Comparison of ENCODE assay signal across 8 cellular contexts in the genomic region with DNA sequence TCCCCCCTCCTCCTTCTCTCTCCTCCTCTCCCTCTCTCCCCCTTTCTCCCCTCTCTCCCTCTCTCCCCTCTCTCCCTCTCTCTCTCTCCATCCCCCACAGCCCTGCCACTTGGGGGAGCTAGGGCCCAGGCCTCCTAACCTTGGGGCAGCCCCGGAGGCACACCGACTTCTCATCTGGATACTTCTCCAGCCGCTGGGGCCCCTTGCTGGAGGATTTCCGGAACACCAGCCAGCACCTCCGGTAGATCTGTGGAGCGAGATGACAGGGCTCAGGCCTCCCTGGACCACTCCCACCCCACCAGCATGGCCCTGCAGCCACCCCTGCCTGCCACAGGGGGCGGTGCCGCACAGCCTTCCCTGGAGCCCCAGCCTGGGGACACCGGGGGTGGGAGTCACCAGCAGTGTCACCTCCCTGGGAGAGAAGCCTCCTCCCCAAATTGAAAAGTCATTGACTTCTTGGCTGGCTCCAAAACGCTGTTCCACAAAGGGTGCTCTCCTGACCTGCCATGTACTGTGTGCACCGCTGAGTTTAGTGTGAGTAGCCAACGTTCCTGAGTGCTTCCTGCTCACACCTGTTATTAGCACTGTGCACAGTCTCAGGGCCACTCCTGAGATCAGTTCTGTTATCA. TPM values are rescaled to one million over a fixed set of nuclear protein-coding genes. Genes with fewer than 3 reads are reported as not detected.
DNase-seq lines count a peak whose midpoint lies in the region; ATAC-seq, FAIRE-seq and TF ChIP-seq lines count a peak whose summit lies in the region.

No MANE protein-coding gene starts in this region.

- TF ChIP-seq CTCF in HEK293 (tag by site-specific recombination; IDR thresholded peaks at IDR 0.05) (peak; percentile 92), nephron progenitor cell (IDR thresholded peaks at IDR 0.05) (peak; percentile 82)

- no peaks in the 10 kb centered on the region for H3K4me1 ChIP-seq in HEK293 (ENCODE audit: control insufficient read depth, insufficient read depth, low read length)

- H3K4me3 Mint-ChIP-seq in activated CD4-positive, alpha-beta T cell treated with anti-CD3 and anti-CD28 coated beads, Interleukin-2, amount 10 ng/mL, durations not matched to agents 7 days and 5 days = no peak overlapping the region
- peak overlapping the region; percentile 37 to 41 for H3K4me3 Mint-ChIP-seq in effector memory CD8-positive, alpha-beta T cell
- H3K4me3 Mint-ChIP-seq in nephron progenitor cell = no peak overlapping the region

- H3K4me1 Mint-ChIP-seq in activated CD4-positive, alpha-beta T cell treated with anti-CD3 and anti-CD28 coated beads, Interleukin-2, amount 10 ng/mL, durations not matched to agents 7 days and 5 days = peaks cover 24% of the 10 kb centered on the region
- H3K4me1 Mint-ChIP-seq in effector memory CD8-positive, alpha-beta T cell (ENCODE audit: low read depth in 2 of 2) = peaks cover 6 to 12% of the 10 kb centered on the region in 2 donors
- H3K4me1 Mint-ChIP-seq in nephron progenitor cell = peaks cover 62% of the 10 kb centered on the region

- POLR2A ChIA-PET in HEK293 (lab: Yijun Ruan, JAX) = interaction anchor here (1.8 kb wide), 1 partner anchor 13 kb away, joined by 6 read pairs; a partner anchor contains a TSS
- POLR2A ChIA-PET in activated CD4-positive, alpha-beta T cell treated with anti-CD3 and anti-CD28 coated beads, Interleukin-2, amount 10 ng/mL, durations not matched to agents 7 days and 5 days (lab: Charles Lee) = no interaction called here

- no peak for TF ChIP-seq POLR2A in GM12891 (IDR thresholded peaks at IDR 0.05; ENCODE audit: low read depth, low read length)

- H3K9me3 Mint-ChIP-seq in activated CD4-positive, alpha-beta T cell treated with anti-CD3 and anti-CD28 coated beads, Interleukin-2, amount 10 ng/mL, durations not matched to agents 7 days and 5 days = no peaks in the 10 kb centered on the region
- H3K9me3 Mint-ChIP-seq in effector memory CD8-positive, alpha-beta T cell = no peaks in the 10 kb centered on the region
- no peaks in the 10 kb centered on the region for H3K9me3 Mint-ChIP-seq in nephron progenitor cell

- H3K36me3 ChIP-seq in HEK293 (ENCODE audit: control insufficient read depth in 2 of 2, insufficient read depth in 1 of 2, low read length in 2 of 2) = peaks cover 0 to 43% of the 10 kb centered on the region in 2 experiments; a peak in 1 of 3 replicates

- H3K4me3 ChIP-seq in HEK293 (ENCODE audit: low read depth, low read length) = no peak overlapping the region

- no peaks in the 10 kb centered on the region for H3K9me3 ChIP-seq in HEK293 (ENCODE audit: control insufficient read depth, insufficient read depth, low read depth, low read length)

- CTCF ChIA-PET in HEK293 (lab: Yijun Ruan, JAX) = interaction anchor here (0.6 to 4.2 kb wide), 5 partner anchors 14 to 738 kb away, joined by 3 to 24 read pairs (median 6); a partner anchor contains a TSS
- CTCF ChIA-PET in activated CD4-positive, alpha-beta T cell treated with anti-CD3 and anti-CD28 coated beads, Interleukin-2, amount 10 ng/mL, durations not matched to agents 7 days and 5 days (lab: Charles Lee) = interaction anchor here (0.6 to 2.1 kb wide), 8 partner anchors 10 to 59 kb away, joined by 3 to 20 read pairs (median 4); a partner anchor contains a TSS

- H3K27ac Mint-ChIP-seq in activated CD4-positive, alpha-beta T cell treated with anti-CD3 and anti-CD28 coated beads, Interleukin-2, amount 10 ng/mL, durations not matched to agents 7 days and 5 days = peak overlapping the region; percentile 20
- H3K27ac Mint-ChIP-seq in effector memory CD8-positive, alpha-beta T cell = peak overlapping the region; percentile 77
- no peak overlapping the region for H3K27ac Mint-ChIP-seq in nephron progenitor cell

- DNase-seq in GM12891 (ENCODE audit: insufficient read length, low spot score) = peak; percentile 92
- peak; percentile 53 for DNase-seq in MV-4-11 (lab: John Stamatoyannopoulos, UW)
- DNase-seq in activated CD4-positive, alpha-beta T cell treated with anti-CD3 and anti-CD28 coated beads, Interleukin-2, amount 10 ng/mL, durations not matched to agents 7 days and 5 days = peak; percentile 85
- DNase-seq in effector memory CD8-positive, alpha-beta T cell = peak; percentile 54 to 68 (median 57)
- DNase-seq in nephron progenitor cell = peak; percentile 85
- DNase-seq in hippocampal formation (lab: John Stamatoyannopoulos, UW) = no peak
- DNase-seq in DMS114 treated with DMSO at 0.1 percent for 48 hours (lab: John Stamatoyannopoulos, UW; ENCODE audit: unreplicated experiment) = no peak

- H3K27me3 Mint-ChIP-seq in activated CD4-positive, alpha-beta T cell treated with anti-CD3 and anti-CD28 coated beads, Interleukin-2, amount 10 ng/mL, durations not matched to agents 7 days and 5 days = no peaks in the 10 kb centered on the region
- H3K27me3 Mint-ChIP-seq in effector memory CD8-positive, alpha-beta T cell = no peaks in the 10 kb centered on the region
- H3K27me3 Mint-ChIP-seq in nephron progenitor cell (ENCODE audit: low read depth, poor library complexity) = peaks cover 7% of the 10 kb centered on the region

- peaks cover 10% of the 10 kb centered on the region for H3K36me3 Mint-ChIP-seq in activated CD4-positive, alpha-beta T cell treated with anti-CD3 and anti-CD28 coated beads, Interleukin-2, amount 10 ng/mL, durations not matched to agents 7 days and 5 days (ENCODE audit: low read depth)
- peaks cover 17% of the 10 kb centered on the region for H3K36me3 Mint-ChIP-seq in effector memory CD8-positive, alpha-beta T cell (ENCODE audit: insufficient read depth)
- peaks cover 5% of the 10 kb centered on the region for H3K36me3 Mint-ChIP-seq in nephron progenitor cell (ENCODE audit: low read depth)

- ATAC-seq in effector memory CD8-positive, alpha-beta T cell (replicated peaks) = peak; percentile 97

- FAIRE-seq in GM12891 (lab: Jason Lieb, UNC) = peak; percentile 97

- no peak overlapping the region for H3K27ac ChIP-seq in HEK293 (ENCODE audit: extremely low read depth, low read depth, low read length)

TF ChIP-seq in GM12891, 5 proteins besides CTCF, POLR2A, EP300 and RAD21:
- no peak for TF ChIP-seq POU2F2 (IDR thresholded peaks at IDR 0.05; ENCODE audit: low read depth, low read length)
- TF ChIP-seq PAX5 (IDR thresholded peaks at IDR 0.05; ENCODE audit: insufficient read depth, low read length, severe bottlenecking) = no peak
- TF ChIP-seq SPI1 (IDR thresholded peaks at IDR 0.05; ENCODE audit: low read depth, low read length) = no peak
- no peak for TF ChIP-seq TAF1 (IDR thresholded peaks at IDR 0.05; ENCODE audit: low read depth, low read length)
- no peak for TF ChIP-seq POLR2AphosphoS5 (IDR thresholded peaks at IDR 0.05; ENCODE audit: low read depth, low read length)

TF ChIP-seq in HEK293, 187 proteins besides CTCF, POLR2A, EP300 and RAD21 (continues in another document):
- TF ChIP-seq, protein P1, sequence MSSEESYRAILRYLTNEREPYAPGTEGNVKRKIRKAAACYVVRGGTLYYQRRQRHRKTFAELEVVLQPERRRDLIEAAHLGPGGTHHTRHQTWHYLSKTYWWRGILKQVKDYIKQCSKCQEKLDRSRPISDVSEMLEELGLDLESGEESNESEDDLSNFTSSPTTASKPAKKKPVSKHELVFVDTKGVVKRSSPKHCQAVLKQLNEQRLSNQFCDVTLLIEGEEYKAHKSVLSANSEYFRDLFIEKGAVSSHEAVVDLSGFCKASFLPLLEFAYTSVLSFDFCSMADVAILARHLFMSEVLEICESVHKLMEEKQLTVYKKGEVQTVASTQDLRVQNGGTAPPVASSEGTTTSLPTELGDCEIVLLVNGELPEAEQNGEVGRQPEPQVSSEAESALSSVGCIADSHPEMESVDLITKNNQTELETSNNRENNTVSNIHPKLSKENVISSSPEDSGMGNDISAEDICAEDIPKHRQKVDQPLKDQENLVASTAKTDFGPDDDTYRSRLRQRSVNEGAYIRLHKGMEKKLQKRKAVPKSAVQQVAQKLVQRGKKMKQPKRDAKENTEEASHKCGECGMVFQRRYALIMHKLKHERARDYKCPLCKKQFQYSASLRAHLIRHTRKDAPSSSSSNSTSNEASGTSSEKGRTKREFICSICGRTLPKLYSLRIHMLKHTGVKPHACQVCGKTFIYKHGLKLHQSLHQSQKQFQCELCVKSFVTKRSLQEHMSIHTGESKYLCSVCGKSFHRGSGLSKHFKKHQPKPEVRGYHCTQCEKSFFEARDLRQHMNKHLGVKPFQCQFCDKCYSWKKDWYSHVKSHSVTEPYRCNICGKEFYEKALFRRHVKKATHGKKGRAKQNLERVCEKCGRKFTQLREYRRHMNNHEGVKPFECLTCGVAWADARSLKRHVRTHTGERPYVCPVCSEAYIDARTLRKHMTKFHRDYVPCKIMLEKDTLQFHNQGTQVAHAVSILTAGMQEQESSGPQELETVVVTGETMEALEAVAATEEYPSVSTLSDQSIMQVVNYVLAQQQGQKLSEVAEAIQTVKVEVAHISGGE (tag by site-specific recombination; conservative IDR thresholded peaks at IDR 0.05; ENCODE audit: low read depth) = 0 out of 2 replicates have a peak, but pooled peaks have one; percentile 10
- no peak for TF ChIP-seq ZBTB21 (tag by site-specific recombination; IDR thresholded peaks at IDR 0.05)

RNA-seq across cellular contexts. Expression of a gene that starts 10.5 kb away (rescaled TPM):
- 7.8 TPM for polyA plus RNA-seq in GM12891 (2012; ENCODE audit: low read depth, missing spikeins)
- total RNA-seq in activated CD4-positive, alpha-beta T cell treated with anti-CD3 and anti-CD28 coated beads, Interleukin-2, amount 10 ng/mL, durations not matched to agents 7 days and 5 days = 1 to 10 TPM; 2.3 to 2.7 TPM

RNA-seq across cellular contexts. Expression of a gene that starts 13.3 kb away (rescaled TPM):
- polyA plus RNA-seq in GM12891 (2012; ENCODE audit: low read depth, missing spikeins) = 51.6 TPM
- 10 to 100 TPM; 54.0 to 55.0 TPM for total RNA-seq in activated CD4-positive, alpha-beta T cell treated with anti-CD3 and anti-CD28 coated beads, Interleukin-2, amount 10 ng/mL, durations not matched to agents 7 days and 5 days

RNA-seq across cellular contexts. Expression of a gene that starts 28.5 kb away (rescaled TPM):
- polyA plus RNA-seq in GM12891 (2012; ENCODE audit: low read depth, missing spikeins) = 39.0 TPM
- 10 to 100 TPM; 39.8 to 41.1 TPM for total RNA-seq in activated CD4-positive, alpha-beta T cell treated with anti-CD3 and anti-CD28 coated beads, Interleukin-2, amount 10 ng/mL, durations not matched to agents 7 days and 5 days

RNA-seq across cellular contexts. Expression of a gene that starts 28.6 kb away (rescaled TPM):
- 31.8 TPM for polyA plus RNA-seq in GM12891 (2012; ENCODE audit: low read depth, missing spikeins)
- 10 to 100 TPM; 45.8 to 61.8 TPM for total RNA-seq in activated CD4-positive, alpha-beta T cell treated with anti-CD3 and anti-CD28 coated beads, Interleukin-2, amount 10 ng/mL, durations not matched to agents 7 days and 5 days

Comparison
In these comparisons a context has a peak if more than half of its experiments do, and no peak if none do; other contexts are left out.
1. DNase-seq: peak in GM12891 (single experiment), MV-4-11 (single experiment), activated CD4-positive, alpha-beta T cell treated with anti-CD3 and anti-CD28 coated beads, Interleukin-2, amount 10 ng/mL, durations not matched to agents 7 days and 5 days (single experiment), effector memory CD8-positive, alpha-beta T cell (3 of 3) and nephron progenitor cell (single experiment); none in hippocampal formation (0 of 2) and DMS114 treated with DMSO at 0.1 percent for 48 hours (single experiment).
2. H3K4me3 Mint-ChIP-seq: peak in effector memory CD8-positive, alpha-beta T cell (2 of 2); none in activated CD4-positive, alpha-beta T cell treated with anti-CD3 and anti-CD28 coated beads, Interleukin-2, amount 10 ng/mL, durations not matched to agents 7 days and 5 days (single experiment) and nephron progenitor cell (single experiment).